Comparison of ENCODE assay signal across 8 cellular contexts in the genomic region with DNA sequence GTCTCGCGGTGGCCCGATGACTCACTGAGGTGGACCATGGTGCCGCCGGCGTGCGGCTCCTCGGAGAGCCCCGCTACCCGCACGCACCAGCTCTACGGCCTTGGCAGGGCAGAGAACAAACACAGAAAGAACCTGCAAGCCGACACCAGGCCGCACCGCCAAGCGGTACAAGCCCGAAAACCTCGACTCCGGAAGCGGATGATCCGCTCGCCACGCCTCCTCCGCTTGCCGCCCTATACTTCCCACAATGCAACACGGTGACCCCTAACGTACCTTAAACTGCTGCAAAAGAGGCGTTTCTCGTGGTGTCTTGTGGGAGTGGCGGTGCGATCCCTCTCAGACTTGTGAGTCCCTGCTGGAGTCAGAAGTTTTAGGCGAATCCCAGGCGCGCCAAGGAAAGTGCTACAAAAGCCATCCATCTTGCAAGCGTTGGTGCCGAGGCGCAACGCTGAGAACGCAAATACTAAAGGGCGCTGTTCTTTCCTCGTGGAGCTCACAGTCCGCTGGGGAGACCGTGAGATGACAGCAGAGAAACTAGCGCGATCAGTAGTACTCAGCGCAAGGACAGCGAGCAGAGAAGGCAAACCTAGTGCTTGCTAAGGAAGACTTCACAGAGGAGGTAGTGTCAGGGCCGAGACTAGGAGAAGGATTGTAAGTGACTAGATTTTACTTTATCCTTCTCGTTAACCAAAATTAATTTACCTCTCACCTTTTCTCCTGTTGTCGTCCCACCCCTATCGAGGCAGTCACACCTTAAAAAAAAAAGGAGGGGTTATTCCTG. TPM values are rescaled to one million over a fixed set of nuclear protein-coding genes. Genes with fewer than 3 reads are reported as not detected.
DNase-seq lines count a peak whose midpoint lies in the region; ATAC-seq, FAIRE-seq and TF ChIP-seq lines count a peak whose summit lies in the region.

Gene MRPS16 (minus strand): TSS at position 200 of the 781 bp plus-strand sequence. CDS start 162 bp downstream, at position 38.

- peak within 1 kb of the TSS; percentile 97 for H2AFZ ChIP-seq in astrocyte (ENCODE audit: low read depth, low read length)

- ATAC-seq in GM18502 (IDR thresholded peaks at IDR 0.05; ENCODE audit: poor library complexity, unreplicated experiment) (peak; percentile 79), HG02970 (IDR thresholded peaks at IDR 0.05; ENCODE audit: low FRiP score, unreplicated experiment) (peak; percentile 66), aorta (ENCODE audit: low FRiP score) (peak; percentile 98)

- no peaks in the 10 kb centered on the region for H3K9me3 ChIP-seq in astrocyte (ENCODE audit: insufficient read depth, low read depth, low read length)
- no peaks in the 10 kb centered on the region for H3K9me3 ChIP-seq in aorta (ENCODE audit: control insufficient read depth, low read length)

- no peaks in the 10 kb centered on the region for H3K9me3 Mint-ChIP-seq in astrocyte (ENCODE audit: unreplicated experiment)

- H3K4me3 Mint-ChIP-seq in astrocyte (ENCODE audit: unreplicated experiment): peak within 1 kb of the TSS; percentile 92

- peaks cover 24% of the 10 kb centered on the region for H3K4me1 ChIP-seq in astrocyte (ENCODE audit: insufficient read depth, low read length)
- H3K4me1 ChIP-seq in rectal smooth muscle tissue (ENCODE audit: control insufficient read depth, insufficient read depth, low read length): peaks cover 11% of the 10 kb centered on the region
- peaks cover 0 to 4% of the 10 kb centered on the region in 2 donors for H3K4me1 ChIP-seq in aorta (ENCODE audit: control insufficient read depth in 1 of 2, insufficient read depth in 2 of 2, low read length in 2 of 2)

- H3K27ac ChIP-seq in astrocyte (ENCODE audit: low read depth, low read length): peak within 1 kb of the TSS; percentile 92
- H3K27ac ChIP-seq in rectal smooth muscle tissue (ENCODE audit: low read depth, low read length): peak within 1 kb of the TSS; percentile 88
- peak within 1 kb of the TSS; percentile 47 to 77 for H3K27ac ChIP-seq in aorta (ENCODE audit: low read depth in 1 of 2, low read length in 2 of 2)

- WGBS in aorta, 2 donors: 0% methylated on average over 51 of the region's 51 CpGs

- peaks cover 15% of the 10 kb centered on the region for H3K4me1 Mint-ChIP-seq in astrocyte (ENCODE audit: low read depth, unreplicated experiment)

- H3K79me2 ChIP-seq in astrocyte (ENCODE audit: insufficient read depth, low read length): peaks cover 62% of the 10 kb centered on the region

- H3K27ac Mint-ChIP-seq in astrocyte (ENCODE audit: unreplicated experiment): peak within 1 kb of the TSS; percentile 96

- H3K36me3 ChIP-seq in astrocyte (ENCODE audit: insufficient read depth, low read length) (peaks cover 15% of the 10 kb centered on the region), rectal smooth muscle tissue (ENCODE audit: control insufficient read depth, insufficient read depth, low read length) (no peaks in the 10 kb centered on the region), aorta (ENCODE audit: control insufficient read depth in 1 of 2, insufficient read depth in 2 of 2, low read length in 1 of 2) (no peaks in the 10 kb centered on the region)

- H3K9ac ChIP-seq in astrocyte (ENCODE audit: low read length) (peak within 1 kb of the TSS; percentile 95), rectal smooth muscle tissue (ENCODE audit: low read length) (peak within 1 kb of the TSS; percentile 91)

- peak within 1 kb of the TSS; percentile 90 for H3K4me2 ChIP-seq in astrocyte (ENCODE audit: low read length)

- no peak for TF ChIP-seq CTCF in astrocyte (IDR thresholded peaks at IDR 0.05; ENCODE audit: insufficient read depth, low read depth, low read length)

- H3K36me3 Mint-ChIP-seq in astrocyte (ENCODE audit: low read depth, unreplicated experiment): peaks cover 3% of the 10 kb centered on the region

- FAIRE-seq in astrocyte (lab: Jason Lieb, UNC): peak; percentile 88

- no peaks in the 10 kb centered on the region for H4K20me1 ChIP-seq in astrocyte (ENCODE audit: insufficient read depth, low read length)

- DNase-seq in NCI-H2029 (lab: John Stamatoyannopoulos, UW) (peak; percentile 87), T-helper 22 cell (ENCODE audit: low read depth) (peak; percentile 92), astrocyte (ENCODE audit: low read depth) (peak; percentile 97), hepatic stellate cell (ENCODE audit: low spot score) (peak; percentile 94), aorta (peak; percentile 96)

- H3K4me3 ChIP-seq in astrocyte (ENCODE audit: insufficient read depth, low read depth, low read length) (peak within 1 kb of the TSS; percentile 95), rectal smooth muscle tissue (ENCODE audit: low read length) (peak within 1 kb of the TSS; percentile 91), aorta (ENCODE audit: low read length in 2 of 2) (peak within 1 kb of the TSS; percentile 54 to 68)

- intact Hi-C loops in aorta (cut with DNase I): no loop called here

- H3K27me3 Mint-ChIP-seq in astrocyte (ENCODE audit: low read depth, unreplicated experiment): no peaks in the 10 kb centered on the region

- H3K27me3 ChIP-seq in astrocyte (ENCODE audit: insufficient read depth, low read length): no peaks in the 10 kb centered on the region
- H3K27me3 ChIP-seq in rectal smooth muscle tissue (ENCODE audit: control insufficient read depth, insufficient read depth, low read length): no peaks in the 10 kb centered on the region
- no peaks in the 10 kb centered on the region for H3K27me3 ChIP-seq in aorta (ENCODE audit: control insufficient read depth in 1 of 2, insufficient read depth in 2 of 2, low read length in 1 of 2)

RNA-seq across cellular contexts. Expression of gene MRPS16, which starts in this region (rescaled TPM):
- total RNA-seq in astrocyte (57.5 and 67.0 TPM in 2 replicates), aorta (10 to 100 TPM; 41.9 to 44.8 TPM)
- 10 to 100 TPM; 39.5 to 45.7 TPM for polyA plus RNA-seq in aorta

Comparison
In these comparisons a context has a peak if more than half of its experiments do, and no peak if none do; other contexts are left out.
1. Peak in every context shown above with its lines: DNase-seq, ATAC-seq, H3K4me3 ChIP-seq and H3K27ac ChIP-seq.